Comparison of ENCODE assay signal across 16 cellular contexts in the genomic region with DNA sequence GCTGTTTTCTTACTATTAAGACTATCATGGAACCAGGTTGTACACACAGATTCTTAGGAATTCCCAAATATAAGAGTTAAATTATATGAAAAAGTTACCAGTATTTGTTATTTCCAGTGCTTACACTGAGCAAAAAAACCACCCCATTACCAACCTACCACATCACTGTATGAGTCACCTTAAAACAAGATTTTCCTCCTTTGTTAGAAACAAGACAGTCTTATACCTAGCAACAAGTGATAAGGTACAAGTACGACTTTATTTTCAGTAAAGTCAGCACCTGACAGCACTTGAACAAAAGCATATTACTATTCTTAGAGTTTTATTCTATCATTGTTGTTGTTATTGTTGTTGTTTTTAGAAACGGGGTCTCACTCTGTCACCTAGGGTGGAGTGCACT. TPM values are rescaled to one million over a fixed set of nuclear protein-coding genes. Genes with fewer than 3 reads are reported as not detected.
DNase-seq lines count a peak whose midpoint lies in the region; ATAC-seq and TF ChIP-seq lines count a peak whose summit lies in the region.
"Had no signal": no experiment of that assay in that cellular context is flagged by ENCODE, and none has a peak within 500 bp of the region (broad histone marks: within the 10 kb centered on the region; RNA-seq: fewer than 3 reads in every experiment).

No MANE protein-coding gene starts in this region.

- TF ChIP-seq RAD21 in SK-N-SH (IDR thresholded peaks at IDR 0.05; ENCODE audit: low read length): no peak

- peaks cover 0 to 3% of the 10 kb centered on the region in 2 experiments for H3K36me3 ChIP-seq in SK-N-SH (replicated peaks in 1 of 2; ENCODE audit: control insufficient read depth in 1 of 2, insufficient read depth in 2 of 2, low read length in 1 of 2)
- H3K36me3 ChIP-seq: transverse colon had no signal

- H3K9me3 ChIP-seq in SK-N-SH: no peaks in the 10 kb centered on the region; the same call in 1 of the 2 replicates
- H3K9me3 ChIP-seq: gastroesophageal sphincter, transverse colon had no signal

- ATAC-seq in activated T-cell treated with anti-CD3 and anti-CD28 coated beads, Interleukin-2, amount 50 U/mL, for 72 hours (replicated peaks in 1 of 2): peak; percentile 80 to 86
- ATAC-seq in T-cell (replicated peaks in 1 of 4): peak in 3 of 4 experiments; percentile 48 to 65 (median 57)
- peak; percentile 89 for ATAC-seq in stimulated activated naive CD8-positive, alpha-beta T cell treated with anti-CD3 and anti-CD28 coated beads, Interleukin-15, amount 100 ng/mL, for 72 hours
- ATAC-seq: gastroesophageal sphincter, GM23338, left ventricle myocardium superior had no signal

- H4K20me1 ChIP-seq in SK-N-SH (ENCODE audit: insufficient read depth): no peaks in the 10 kb centered on the region

- no peaks in the 10 kb centered on the region for H3K27me3 ChIP-seq in SK-N-SH (ENCODE audit: insufficient read depth)
- H3K27me3 ChIP-seq: gastroesophageal sphincter, transverse colon had no signal

- H3K79me2 ChIP-seq in SK-N-SH (ENCODE audit: insufficient read depth): peaks cover 82% of the 10 kb centered on the region

- no peak overlapping the region for H3K27ac ChIP-seq in epithelial cell of prostate
- H3K27ac ChIP-seq in SK-N-SH (ENCODE audit: low read depth in 2 of 2, low read length in 1 of 2): no peak overlapping the region
- H3K27ac ChIP-seq: gastroesophageal sphincter, transverse colon had no signal

- no peaks in the 10 kb centered on the region for H3K27me3 Mint-ChIP-seq in activated T-cell treated with anti-CD3 and anti-CD28 coated beads, Interleukin-2, amount 50 U/mL, for 72 hours (ENCODE audit: low read depth)
- no peaks in the 10 kb centered on the region for H3K27me3 Mint-ChIP-seq in T-cell
- H3K27me3 Mint-ChIP-seq in stimulated activated naive CD8-positive, alpha-beta T cell treated with anti-CD3 and anti-CD28 coated beads, Interleukin-15, amount 100 ng/mL, for 72 hours: no peaks in the 10 kb centered on the region
- H3K27me3 Mint-ChIP-seq in activated CD4-positive, alpha-beta memory T cell treated with anti-CD3 and anti-CD28 coated beads, Interleukin-2, amount 10 ng/mL, durations not matched to agents 7 days and 5 days: no peaks in the 10 kb centered on the region
- H3K27me3 Mint-ChIP-seq: activated CD4-positive, alpha-beta memory T cell treated with anti-CD3 and anti-CD28 coated beads for 36 hours had no signal

- no peak overlapping the region for H3K4me2 ChIP-seq in SK-N-SH
- H3K4me2 ChIP-seq: GM23338 had no signal

- POLR2A ChIA-PET in T-cell (lab: Charles Lee) (interaction anchor here in 1 of 2 donors (0.5 to 0.6 kb wide), 2 partner anchors 20 to 120 kb away, joined by 3 read pairs; no protein-coding TSS in a partner anchor), SK-N-SH (lab: Yijun Ruan, JAX) (no interaction called here)
- POLR2A ChIA-PET in activated CD4-positive, alpha-beta memory T cell treated with anti-CD3 and anti-CD28 coated beads, Interleukin-2, amount 10 ng/mL, durations not matched to agents 7 days and 5 days (lab: Charles Lee): no interaction called here

- H3K9me3 Mint-ChIP-seq in activated T-cell treated with anti-CD3 and anti-CD28 coated beads, Interleukin-2, amount 50 U/mL, for 72 hours: peaks cover 7 to 8% of the 10 kb centered on the region in 2 donors
- H3K9me3 Mint-ChIP-seq in T-cell: peaks cover 0 to 13% (median 0%) of the 10 kb centered on the region in 3 donors
- peaks cover 0 to 16% of the 10 kb centered on the region in 2 donors for H3K9me3 Mint-ChIP-seq in stimulated activated naive CD8-positive, alpha-beta T cell treated with anti-CD3 and anti-CD28 coated beads, Interleukin-15, amount 100 ng/mL, for 72 hours
- peaks cover 14% of the 10 kb centered on the region for H3K9me3 Mint-ChIP-seq in activated CD4-positive, alpha-beta memory T cell treated with anti-CD3 and anti-CD28 coated beads, Interleukin-2, amount 10 ng/mL, durations not matched to agents 7 days and 5 days

- peaks cover 2% of the 10 kb centered on the region for H3F3A ChIP-seq in SK-N-SH (replicated peaks; ENCODE audit: insufficient read depth)

- peaks cover 29% of the 10 kb centered on the region for H3K4me1 Mint-ChIP-seq in activated T-cell treated with anti-CD3 and anti-CD28 coated beads, Interleukin-2, amount 50 U/mL, for 72 hours (ENCODE audit: low read depth)
- peaks cover 40 to 56% (median 41%) of the 10 kb centered on the region in 3 donors for H3K4me1 Mint-ChIP-seq in T-cell
- H3K4me1 Mint-ChIP-seq in stimulated activated naive CD8-positive, alpha-beta T cell treated with anti-CD3 and anti-CD28 coated beads, Interleukin-15, amount 100 ng/mL, for 72 hours: peaks cover 26% of the 10 kb centered on the region
- peaks cover 12% of the 10 kb centered on the region for H3K4me1 Mint-ChIP-seq in activated CD4-positive, alpha-beta memory T cell treated with anti-CD3 and anti-CD28 coated beads, Interleukin-2, amount 10 ng/mL, durations not matched to agents 7 days and 5 days
- H3K4me1 Mint-ChIP-seq: GM23338 had no signal

- H3K4me3 Mint-ChIP-seq in activated T-cell treated with anti-CD3 and anti-CD28 coated beads, Interleukin-2, amount 50 U/mL, for 72 hours: no peak overlapping the region
- no peak overlapping the region for H3K4me3 Mint-ChIP-seq in T-cell
- H3K4me3 Mint-ChIP-seq in stimulated activated naive CD8-positive, alpha-beta T cell treated with anti-CD3 and anti-CD28 coated beads, Interleukin-15, amount 100 ng/mL, for 72 hours: no peak overlapping the region
- no peak overlapping the region for H3K4me3 Mint-ChIP-seq in activated CD4-positive, alpha-beta memory T cell treated with anti-CD3 and anti-CD28 coated beads, Interleukin-2, amount 10 ng/mL, durations not matched to agents 7 days and 5 days
- H3K4me3 Mint-ChIP-seq: activated CD4-positive, alpha-beta memory T cell treated with anti-CD3 and anti-CD28 coated beads for 36 hours; GM23338 had no signal

- WGBS in SK-N-SH (ENCODE audit: low lambda C conversion rate): 89% methylated on average over 2 of the region's 2 CpGs

- H2AFZ ChIP-seq in SK-N-SH (ENCODE audit: low read depth): no peak overlapping the region
- H2AFZ ChIP-seq: GM23338 had no signal

- no peaks in the 10 kb centered on the region for H3K4me1 ChIP-seq in SK-N-SH (ENCODE audit: control insufficient read depth in 1 of 2, insufficient read depth in 2 of 2, low read depth in 1 of 2, low read length in 1 of 2)
- H3K4me1 ChIP-seq: gastroesophageal sphincter, transverse colon had no signal

- CTCF ChIA-PET in T-cell (lab: Charles Lee) (interaction anchor here in 1 of 2 donors (0.8 to 1.3 kb wide), 2 partner anchors 22 to 102 kb away, joined by 5 to 12 read pairs; no protein-coding TSS in a partner anchor), SK-N-SH (lab: Yijun Ruan, JAX) (interaction anchor here (0.9 to 1.2 kb wide), 5 partner anchors 18 to 292 kb away, joined by 3 read pairs; no protein-coding TSS in a partner anchor)
- CTCF ChIA-PET in activated CD4-positive, alpha-beta memory T cell treated with anti-CD3 and anti-CD28 coated beads, Interleukin-2, amount 10 ng/mL, durations not matched to agents 7 days and 5 days (lab: Charles Lee): interaction anchor here (1.0 to 1.4 kb wide), 2 partner anchors 22 to 102 kb away, joined by 6 to 9 read pairs; no protein-coding TSS in a partner anchor

- no peak for DNase-seq in activated T-cell treated with anti-CD3 and anti-CD28 coated beads, Interleukin-2, amount 50 U/mL, for 72 hours
- no peak for DNase-seq in activated T-cell treated with anti-CD3 and anti-CD28 coated beads for 4 hours
- DNase-seq in T-cell: no peak
- peak; percentile 27 for DNase-seq in epithelial cell of prostate (ENCODE audit: low read depth, low spot score)
- DNase-seq in stimulated activated naive CD8-positive, alpha-beta T cell treated with anti-CD3 and anti-CD28 coated beads, Interleukin-15, amount 100 ng/mL, for 72 hours: no peak
- no peak for DNase-seq in posterior vena cava (ENCODE audit: low spot score)
- no peak for DNase-seq in SK-N-SH
- no peak for DNase-seq in activated CD4-positive, alpha-beta memory T cell treated with anti-CD3 and anti-CD28 coated beads, Interleukin-2, amount 10 ng/mL, durations not matched to agents 7 days and 5 days
- DNase-seq: activated CD4-positive, alpha-beta memory T cell treated with anti-CD3 and anti-CD28 coated beads for 36 hours; amniotic stem cell; left ventricle myocardium superior; NCI-H2029; transverse colon had no signal

- peaks cover 8 to 13% of the 10 kb centered on the region in 2 donors for H3K36me3 Mint-ChIP-seq in activated T-cell treated with anti-CD3 and anti-CD28 coated beads, Interleukin-2, amount 50 U/mL, for 72 hours (ENCODE audit: insufficient read depth in 2 of 2)
- H3K36me3 Mint-ChIP-seq in T-cell: peaks cover 19% of the 10 kb centered on the region
- peaks cover 23% of the 10 kb centered on the region for H3K36me3 Mint-ChIP-seq in activated CD4-positive, alpha-beta memory T cell treated with anti-CD3 and anti-CD28 coated beads, Interleukin-2, amount 10 ng/mL, durations not matched to agents 7 days and 5 days (ENCODE audit: low read depth)

- no peak overlapping the region for H3K9ac ChIP-seq in SK-N-SH

- no peak overlapping the region for H3K27ac Mint-ChIP-seq in activated T-cell treated with anti-CD3 and anti-CD28 coated beads, Interleukin-2, amount 50 U/mL, for 72 hours
- peak overlapping the region in 1 of 2 donors; percentile 11 for H3K27ac Mint-ChIP-seq in T-cell
- peak overlapping the region in 1 of 2 donors; percentile 69 for H3K27ac Mint-ChIP-seq in stimulated activated naive CD8-positive, alpha-beta T cell treated with anti-CD3 and anti-CD28 coated beads, Interleukin-15, amount 100 ng/mL, for 72 hours
- no peak overlapping the region for H3K27ac Mint-ChIP-seq in activated CD4-positive, alpha-beta memory T cell treated with anti-CD3 and anti-CD28 coated beads, Interleukin-2, amount 10 ng/mL, durations not matched to agents 7 days and 5 days
- H3K27ac Mint-ChIP-seq: activated CD4-positive, alpha-beta memory T cell treated with anti-CD3 and anti-CD28 coated beads for 36 hours; GM23338 had no signal

- no peaks in the 10 kb centered on the region for H3K9me2 ChIP-seq in SK-N-SH

- intact Hi-C loops in posterior vena cava (cut with DNase I): no loop called here

- TF ChIP-seq CTCF in SK-N-SH (IDR thresholded peaks at IDR 0.05): no peak

- no peak for TF ChIP-seq EP300 in SK-N-SH (IDR thresholded peaks at IDR 0.05; ENCODE audit: borderline replicate concordance in 1 of 2, low read depth in 1 of 2, low read length in 1 of 2)

- no peak overlapping the region for H3K4me3 ChIP-seq in SK-N-SH (ENCODE audit: low read depth in 2 of 2, low read length in 1 of 2)
- H3K4me3 ChIP-seq: gastroesophageal sphincter, GM23338, transverse colon had no signal

RNA-seq across cellular contexts. Expression of a gene that starts 20.4 kb away (rescaled TPM):
- total RNA-seq in activated T-cell treated with anti-CD3 and anti-CD28 coated beads, Interleukin-2, amount 50 U/mL, for 72 hours: 10 to 100 TPM; 41.4 to 46.8 TPM
- total RNA-seq in T-cell (100 to 1,000 TPM in 1 of 5 donors, 10 to 100 TPM in 4; 76.2 to 115 (median 82.7) TPM), posterior vena cava (10 to 100 TPM; 26.0 to 33.3 TPM)
- 8.8 and 10.9 TPM in 2 replicates for polyA plus RNA-seq in SK-N-SH (2012; rRNA removed)
- 8.1 and 8.8 TPM in 2 replicates for polyA plus RNA-seq in SK-N-SH (2012; cell fraction: cytosol; rRNA removed)
- polyA plus RNA-seq in SK-N-SH (2012; cell fraction: nucleus; rRNA removed): 12.1 and 17.7 TPM in 2 replicates
- 10 to 100 TPM; 62.9 to 65.8 TPM for total RNA-seq in activated CD4-positive, alpha-beta memory T cell treated with anti-CD3 and anti-CD28 coated beads, Interleukin-2, amount 10 ng/mL, durations not matched to agents 7 days and 5 days

RNA-seq across cellular contexts. Expression of a gene that starts 31.8 kb away (rescaled TPM):
- 1 to 10 TPM in 1 of 2 donors, under 1 TPM in 1; 0.81 to 1.7 TPM for total RNA-seq in activated T-cell treated with anti-CD3 and anti-CD28 coated beads, Interleukin-2, amount 50 U/mL, for 72 hours
- total RNA-seq in T-cell (1 to 10 TPM in 3 of 5 donors, under 1 TPM in 2; 0.63 to 1.2 (median 1.0) TPM), posterior vena cava (1 to 10 TPM in 1 of 2 donors, under 1 TPM in 1; 0.14 to 1.2 TPM)
- 0.05 TPM in 1 of 2 replicates, not detected in the other for polyA plus RNA-seq in SK-N-SH (2012; rRNA removed)
- polyA plus RNA-seq in SK-N-SH (2012; cell fraction: cytosol; rRNA removed): 0.01 and 0.03 TPM in 2 replicates
- 0.02 and 0.18 TPM in 2 replicates for polyA plus RNA-seq in SK-N-SH (2012; cell fraction: nucleus; rRNA removed)
- 1 to 10 TPM in 1 of 2 experiments, under 1 TPM in 1; 0.86 to 1.6 TPM for total RNA-seq in activated CD4-positive, alpha-beta memory T cell treated with anti-CD3 and anti-CD28 coated beads, Interleukin-2, amount 10 ng/mL, durations not matched to agents 7 days and 5 days
- total RNA-seq: GM23338, mucosa of gallbladder had no signal
